ENCODE assay signal across 8 cellular contexts in the genomic region with DNA sequence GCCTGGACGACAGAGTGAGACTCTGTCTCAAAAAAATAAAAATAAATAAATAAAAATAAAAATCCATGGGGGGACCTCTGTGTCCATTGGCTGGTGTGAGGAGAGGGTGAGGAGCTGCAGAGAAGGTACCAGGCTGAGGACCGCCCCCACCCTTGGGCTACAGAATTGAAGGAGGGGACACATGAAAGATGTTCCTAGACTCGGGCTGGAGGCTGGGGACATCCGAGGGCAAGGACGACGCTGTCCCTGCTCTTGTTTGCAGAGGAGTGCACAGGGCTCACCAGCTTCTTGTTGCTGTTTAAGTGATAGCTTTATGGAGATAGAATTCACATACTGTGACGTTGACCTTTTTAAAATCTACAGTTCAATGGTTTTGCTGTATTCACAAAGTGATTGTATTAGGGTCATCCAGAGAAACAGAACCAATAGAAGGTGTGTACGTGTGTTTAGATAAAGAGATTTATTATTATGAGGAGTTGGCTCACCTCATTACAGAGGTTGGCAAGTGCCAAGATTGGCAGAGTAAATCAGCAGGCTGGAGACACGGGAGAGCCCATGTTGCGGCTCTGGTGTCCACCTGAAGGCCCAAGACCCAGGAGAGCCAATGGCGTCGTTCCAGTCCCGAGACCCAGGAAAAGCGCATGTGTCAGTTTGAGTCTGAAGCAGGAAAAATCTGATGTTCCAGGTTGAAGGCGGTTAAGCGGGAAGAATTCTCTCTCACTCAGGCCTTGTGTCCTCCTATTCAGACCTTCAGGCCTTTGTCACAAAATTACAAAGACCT.
DNase-seq lines count a peak whose midpoint lies in the region; ATAC-seq and TF ChIP-seq lines count a peak whose summit lies in the region.

No MANE protein-coding gene starts in this region.

- peaks cover 35% of the 10 kb centered on the region for H3K36me3 Mint-ChIP-seq in activated naive CD8-positive, alpha-beta T cell treated with anti-CD3 and anti-CD28 coated beads, Interleukin-2, amount 10 ng/mL, durations not matched to agents 7 days and 5 days

- H3K27me3 Mint-ChIP-seq in activated naive CD8-positive, alpha-beta T cell treated with anti-CD3 and anti-CD28 coated beads, Interleukin-2, amount 10 ng/mL, durations not matched to agents 7 days and 5 days, result no peaks in the 10 kb centered on the region

- H3K4me1 ChIP-seq in cardiac muscle cell (ENCODE audit: low read depth) (peaks cover 57% of the 10 kb centered on the region), mucosa of rectum (ENCODE audit: control insufficient read depth in 2 of 2, insufficient read depth in 2 of 2, low read length in 2 of 2) (peaks cover 24 to 35% of the 10 kb centered on the region in 2 donors), upper lobe of left lung (peaks cover 57 to 91% (median 69%) of the 10 kb centered on the region in 4 donors)

- TF ChIP-seq CTCF in cardiac muscle cell (IDR thresholded peaks at IDR 0.05; ENCODE audit: low read depth, low read length) (no peak), upper lobe of left lung (IDR thresholded peaks at IDR 0.05) (no peak)

- H3K9me3 Mint-ChIP-seq in activated naive CD8-positive, alpha-beta T cell treated with anti-CD3 and anti-CD28 coated beads, Interleukin-2, amount 10 ng/mL, durations not matched to agents 7 days and 5 days, result no peaks in the 10 kb centered on the region

- WGBS in upper lobe of left lung, 2 donors, result 75 to 77% methylated on average over 16 of the region's 16 CpGs

- H3K4me3 ChIP-seq in cardiac muscle cell (no peak overlapping the region), mucosa of rectum (ENCODE audit: low read length in 2 of 2) (no peak overlapping the region), upper lobe of left lung (no peak overlapping the region)

- TF ChIP-seq POLR2A in upper lobe of left lung (IDR thresholded peaks at IDR 0.05), result no peak

- H3K36me3 ChIP-seq in cardiac muscle cell (no peaks in the 10 kb centered on the region), mucosa of rectum (ENCODE audit: control insufficient read depth in 2 of 2, insufficient read depth in 2 of 2, low read length in 2 of 2) (peaks cover 0 to 2% of the 10 kb centered on the region in 2 donors), upper lobe of left lung (no peaks in the 10 kb centered on the region)

- DNase-seq in cardiac muscle cell (ENCODE audit: low read depth in 1 of 2, low spot score in 1 of 2) (no peak), left cardiac atrium (no peak), upper lobe of left lung (no peak), hippocampal formation (lab: John Stamatoyannopoulos, UW) (no peak)
- DNase-seq in activated naive CD8-positive, alpha-beta T cell treated with anti-CD3 and anti-CD28 coated beads, Interleukin-2, amount 10 ng/mL, durations not matched to agents 7 days and 5 days, result peak; percentile 34

- H3K4me1 Mint-ChIP-seq in activated naive CD8-positive, alpha-beta T cell treated with anti-CD3 and anti-CD28 coated beads, Interleukin-2, amount 10 ng/mL, durations not matched to agents 7 days and 5 days, result peaks cover 82% of the 10 kb centered on the region

- intact Hi-C loops in left cardiac atrium (cut with DNase I), result no loop called here

- ATAC-seq in left cardiac atrium (no peak), upper lobe of left lung (ENCODE audit: low FRiP score in 2 of 2) (no peak), GM18502 (IDR thresholded peaks at IDR 0.05; ENCODE audit: poor library complexity, unreplicated experiment) (no peak), HG03039 (IDR thresholded peaks at IDR 0.05; ENCODE audit: unreplicated experiment) (no peak)
- no peak for ATAC-seq in activated naive CD8-positive, alpha-beta T cell treated with anti-CD3 and anti-CD28 coated beads, Interleukin-2, amount 10 ng/mL, durations not matched to agents 7 days and 5 days (ENCODE audit: low read depth)

- H3K27ac ChIP-seq in cardiac muscle cell, result peak overlapping the region; percentile 96
- peak overlapping the region; percentile 49 to 77 for H3K27ac ChIP-seq in mucosa of rectum (ENCODE audit: low read depth in 2 of 2, low read length in 2 of 2)
- H3K27ac ChIP-seq in upper lobe of left lung, result peak overlapping the region; percentile 56 to 82 (median 78)

- H3K9ac ChIP-seq in mucosa of rectum (ENCODE audit: low read depth in 1 of 2, low read length in 2 of 2), result peak overlapping the region in 1 of 2 donors; percentile 47

- H3K27me3 ChIP-seq in cardiac muscle cell (no peaks in the 10 kb centered on the region), mucosa of rectum (ENCODE audit: control insufficient read depth in 2 of 2, insufficient read depth in 2 of 2, low read length in 2 of 2) (no peaks in the 10 kb centered on the region), upper lobe of left lung (no peaks in the 10 kb centered on the region)

- POLR2A ChIA-PET in activated naive CD8-positive, alpha-beta T cell treated with anti-CD3 and anti-CD28 coated beads, Interleukin-2, amount 10 ng/mL, durations not matched to agents 7 days and 5 days (lab: Charles Lee), result interaction anchor here (0.9 to 7.5 kb wide), 6 partner anchors 8 to 61 kb away, joined by 3 to 123 read pairs (median 21); no protein-coding TSS in a partner anchor

- peak overlapping the region; percentile 82 for H3K4me3 Mint-ChIP-seq in activated naive CD8-positive, alpha-beta T cell treated with anti-CD3 and anti-CD28 coated beads, Interleukin-2, amount 10 ng/mL, durations not matched to agents 7 days and 5 days

- H3K9me3 ChIP-seq in cardiac muscle cell (ENCODE audit: low read depth) (no peaks in the 10 kb centered on the region), mucosa of rectum (ENCODE audit: control insufficient read depth in 2 of 2, low read length in 2 of 2) (no peaks in the 10 kb centered on the region), upper lobe of left lung (no peaks in the 10 kb centered on the region)

- peak overlapping the region; percentile 97 for H3K27ac Mint-ChIP-seq in activated naive CD8-positive, alpha-beta T cell treated with anti-CD3 and anti-CD28 coated beads, Interleukin-2, amount 10 ng/mL, durations not matched to agents 7 days and 5 days

- no peak for TF ChIP-seq EP300 in upper lobe of left lung (IDR thresholded peaks at IDR 0.05)
